12 cellular contexts compared by ENCODE assay signal in genomic region chr5:170747851-170748250, GRCh38. TPM values are rescaled to one million over a fixed set of nuclear protein-coding genes. Genes with fewer than 3 reads are reported as not detected.
DNase-seq lines count a peak whose midpoint lies in the region; ATAC-seq and TF ChIP-seq lines count a peak whose summit lies in the region.
"Had no signal": no experiment of that assay in that cellular context is flagged by ENCODE, and none has a peak within 500 bp of the region (broad histone marks: within the 10 kb centered on the region; RNA-seq: fewer than 3 reads in every experiment).

No MANE protein-coding gene starts in this region.

- TF ChIP-seq CTCF in LNCAP (IDR thresholded peaks at IDR 0.05): peak; percentile 41; the same call in 1 of the 2 replicates

- no peak for ATAC-seq in GM21360 (IDR thresholded peaks at IDR 0.05; ENCODE audit: unreplicated experiment)

- no peak overlapping the region for H3K27ac ChIP-seq in caudate nucleus (ENCODE audit: low read depth, low read length)

- DNase-seq in COLO668 (lab: John Stamatoyannopoulos, UW; ENCODE audit: unreplicated experiment): peak; percentile 1
- peak; percentile 67 for DNase-seq in dermis blood vessel endothelial cell
- peak; percentile 26 to 79 for DNase-seq in lung microvascular endothelial cell (ENCODE audit: low read depth in 2 of 2)
- DNase-seq in caudate nucleus (lab: John Stamatoyannopoulos, UW): no peak
- DNase-seq in activated effector memory CD4-positive, alpha-beta T cell treated with anti-CD3 and anti-CD28 coated beads, Interleukin-2, amount 50 U/mL, for 16 hours: no peak
- no peak for DNase-seq in stimulated activated CD4-positive, alpha-beta T cell treated with anti-CD3 and anti-CD28 coated beads, Interleukin-1b, Interleukin-23, amount 100 ng/mL, for 48 hours
- DNase-seq: activated B cell treated with CpG ODN at 0.5 μM for 24 hours; NCI-H446; stimulated activated CD8-positive, alpha-beta memory T cell treated with anti-CD3 and anti-CD28 coated beads, Interleukin-4, amount 100 ng/mL, for 48 hours had no signal

RNA-seq across cellular contexts. Expression of gene GABRP, which starts 35.7 kb away (rescaled TPM):
- total RNA-seq in dermis blood vessel endothelial cell (0.51 and 0.84 TPM in 2 replicates), lung microvascular endothelial cell (0.20 and 0.65 TPM in 2 replicates)
- total RNA-seq: activated B cell treated with CpG ODN at 0.5 μM for 24 hours, G401 had no signal

Comparison
In these comparisons a context has a peak if more than half of its experiments do, and no peak if none do; other contexts are left out.
1. DNase-seq: peak in COLO668 (single experiment), dermis blood vessel endothelial cell (single experiment) and lung microvascular endothelial cell (2 of 2); none in caudate nucleus (0 of 61), activated effector memory CD4-positive, alpha-beta T cell treated with anti-CD3 and anti-CD28 coated beads, Interleukin-2, amount 50 U/mL, for 16 hours (single experiment) and stimulated activated CD4-positive, alpha-beta T cell treated with anti-CD3 and anti-CD28 coated beads, Interleukin-1b, Interleukin-23, amount 100 ng/mL, for 48 hours (single experiment).